ENCODE assay signal across 10 cellular contexts in genomic region chr12:29620030-29620429, GRCh38.
"Had no signal": no experiment of that assay in that cellular context is flagged by ENCODE, and none has a peak within 500 bp of the region (broad histone marks: within the 10 kb centered on the region; RNA-seq: fewer than 3 reads in every experiment).

No MANE protein-coding gene starts in this region.

- H3K4me1 Mint-ChIP-seq: IgD-negative memory B cell had no signal

- H3K27me3 Mint-ChIP-seq: IgD-negative memory B cell had no signal

- H3K9me3 Mint-ChIP-seq: IgD-negative memory B cell had no signal

- ATAC-seq: HepG2, K562 had no signal

- H3K4me3 Mint-ChIP-seq: H9, IgD-negative memory B cell had no signal

- H3K27ac ChIP-seq: GM23248, HL-60 had no signal

- H2AFZ ChIP-seq: GM23248 had no signal

- H3K9ac ChIP-seq: GM23248 had no signal

- H3K27ac Mint-ChIP-seq: H9, IgD-negative memory B cell had no signal

- H3K4me3 ChIP-seq: GM23248, K562 had no signal

- DNase-seq: GM23248, GOT3, H9, HCEC 1CT, KG1 had no signal

- H3K36me3 Mint-ChIP-seq: IgD-negative memory B cell had no signal

- FAIRE-seq: H54, HepG2, K562 had no signal
